Comparison of ENCODE assay signal across 8 cellular contexts in the genomic region with DNA sequence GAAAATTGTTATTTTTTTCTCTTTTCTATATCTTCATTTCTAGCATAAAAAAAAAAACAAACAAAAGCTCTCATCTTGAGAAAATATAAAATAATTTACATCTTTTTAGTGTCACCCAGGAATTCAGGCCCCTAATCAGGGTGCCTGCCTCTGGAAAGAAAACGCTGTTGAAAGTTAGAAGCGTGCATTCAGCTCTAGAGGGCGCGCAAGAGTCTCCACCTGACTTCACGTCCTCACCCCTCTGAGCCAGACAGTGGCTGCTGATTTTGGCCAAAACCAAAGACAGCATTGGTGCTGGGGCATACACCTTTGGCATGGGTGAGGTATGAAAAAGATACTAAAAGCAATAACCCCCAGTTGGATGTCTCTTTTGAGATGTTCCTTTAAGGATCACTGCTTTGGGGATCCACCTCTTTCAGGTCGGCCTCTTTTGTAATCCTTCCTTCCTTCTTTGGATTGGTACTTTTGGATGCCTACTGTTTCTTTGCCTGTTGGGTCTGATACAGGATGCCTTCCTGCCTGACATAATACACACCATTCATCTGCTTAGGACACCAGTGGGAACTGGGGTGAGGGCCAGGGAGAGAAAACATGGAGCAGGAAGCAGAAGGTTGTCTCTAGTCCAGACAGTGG.
DNase-seq lines count a peak whose midpoint lies in the region; ATAC-seq and TF ChIP-seq lines count a peak whose summit lies in the region.

No MANE protein-coding gene starts in this region.

- H3K9me3 ChIP-seq in Caco-2, result no peaks in the 10 kb centered on the region
- H3K9me3 ChIP-seq in PC-3 (ENCODE audit: low read length), result no peaks in the 10 kb centered on the region

- no peaks in the 10 kb centered on the region for H4K20me1 ChIP-seq in PC-3 (ENCODE audit: low read length)

- no peak overlapping the region for H3K27ac Mint-ChIP-seq in Caco-2 (ENCODE audit: unreplicated experiment)
- no peak overlapping the region for H3K27ac Mint-ChIP-seq in progenitor cell of endocrine pancreas

- no peak overlapping the region for H3K27ac ChIP-seq in PC-3 (ENCODE audit: low read length)

- POLR2A ChIA-PET in Caco-2 (lab: Charles Lee) (no interaction called here), PC-3 (lab: Charles Lee; ENCODE audit: unreplicated experiment) (interaction anchor here (0.6 kb wide), 1 partner anchor 823 kb away, joined by 3 read pairs; no protein-coding TSS in a partner anchor)

- H3K9ac ChIP-seq in PC-3 (ENCODE audit: low read length), result no peak overlapping the region

- CTCF ChIA-PET in Caco-2 (lab: Charles Lee), result no interaction called here
- CTCF ChIA-PET in PC-3 (lab: Charles Lee), result interaction anchor here (0.7 kb wide), 1 partner anchor 251 kb away, joined by 3 read pairs; no protein-coding TSS in a partner anchor

- H3K4me3 Mint-ChIP-seq in Caco-2 (ENCODE audit: unreplicated experiment) (no peak overlapping the region), progenitor cell of endocrine pancreas (ENCODE audit: low read depth) (no peak overlapping the region)

- BruUV-seq in Caco-2 (replicated peaks; lab: Mats Ljungman, UMichigan) (no TSS peak), PC-3 (replicated peaks; lab: Mats Ljungman, UMichigan) (no TSS peak)

- ATAC-seq in PC-3 (peak; percentile 76), HG03097 (IDR thresholded peaks at IDR 0.05; ENCODE audit: low FRiP score, unreplicated experiment) (no peak)

- TF ChIP-seq CTCF in Caco-2 (IDR thresholded peaks at IDR 0.05; ENCODE audit: insufficient read depth in 1 of 2, low read depth in 1 of 2, low read length in 1 of 2, severe bottlenecking in 1 of 2, unreplicated experiment in 1 of 2) (peak; percentile 52 to 55), PC-3 (conservative IDR thresholded peaks at IDR 0.05; ENCODE audit: low read depth, low read length) (peak; percentile 91), progenitor cell of endocrine pancreas (IDR thresholded peaks at IDR 0.05; ENCODE audit: unreplicated experiment) (peak; percentile 69)

- no peaks in the 10 kb centered on the region for H3K9me2 ChIP-seq in PC-3 (replicated peaks; ENCODE audit: low read length)

- no peaks in the 10 kb centered on the region for H3K79me2 ChIP-seq in PC-3 (ENCODE audit: low read length)

- H3K27me3 Mint-ChIP-seq in Caco-2 (ENCODE audit: insufficient read depth, unreplicated experiment) (no peaks in the 10 kb centered on the region), progenitor cell of endocrine pancreas (peaks cover 24% of the 10 kb centered on the region)

- H3K9me3 Mint-ChIP-seq in Caco-2 (ENCODE audit: unreplicated experiment) (no peaks in the 10 kb centered on the region), progenitor cell of endocrine pancreas (ENCODE audit: low read depth) (no peaks in the 10 kb centered on the region)

- no peaks in the 10 kb centered on the region for H3F3A ChIP-seq in PC-3 (ENCODE audit: low read length, unreplicated experiment)

- no peak overlapping the region for H3K4me3 ChIP-seq in Caco-2 (ENCODE audit: low read depth, low read length)
- no peak overlapping the region for H3K4me3 ChIP-seq in PC-3 (ENCODE audit: low read length)

- no peak overlapping the region for H2AFZ ChIP-seq in PC-3 (ENCODE audit: low read length)

- no peaks in the 10 kb centered on the region for H3K36me3 ChIP-seq in Caco-2 (ENCODE audit: control insufficient read depth, insufficient read depth, low read length)
- no peaks in the 10 kb centered on the region for H3K36me3 ChIP-seq in PC-3 (ENCODE audit: low read depth, low read length)

- intact Hi-C loops in Caco-2 (cut with micrococcal nuclease; ENCODE audit: unreplicated experiment) (loop anchor here (1.0 to 2.0 kb wide), 2 partner anchors 54 to 77 kb away; partner anchors contain the start of gene CHRM3), PC-3 (cut with micrococcal nuclease) (loop anchor here (1.0 to 5.0 kb wide), 2 partner anchors 347 to 589 kb away; no protein-coding TSS in a partner anchor)

- H3K27me3 ChIP-seq in Caco-2 (replicated peaks; ENCODE audit: control insufficient read depth, insufficient read depth, low read length) (no peaks in the 10 kb centered on the region), PC-3 (ENCODE audit: low read length) (no peaks in the 10 kb centered on the region)

- no peaks in the 10 kb centered on the region for H3K36me3 Mint-ChIP-seq in Caco-2 (ENCODE audit: insufficient read depth, unreplicated experiment)
- H3K36me3 Mint-ChIP-seq in progenitor cell of endocrine pancreas (ENCODE audit: insufficient read depth), result no peaks in the 10 kb centered on the region

- DNase-seq in Caco-2 (peak in 1 of 2 experiments; percentile 43), H4 (ENCODE audit: low spot score) (peak; percentile 21), PC-3 (peak; percentile 66), cerebellar cortex (ENCODE audit: low spot score) (peak; percentile 1), progenitor cell of endocrine pancreas (ENCODE audit: low spot score, unreplicated experiment) (peak; percentile 23), putamen (ENCODE audit: low spot score) (no peak), NCI-H1436 treated with DMSO at 0.1 percent for 48 hours (lab: John Stamatoyannopoulos, UW) (no peak)

- H3K4me1 ChIP-seq in Caco-2, result no peaks in the 10 kb centered on the region
- peaks cover 9% of the 10 kb centered on the region for H3K4me1 ChIP-seq in PC-3 (ENCODE audit: insufficient read depth, low read length)

- no peak overlapping the region for H3K4me2 ChIP-seq in PC-3 (ENCODE audit: low read length)

- H3K4me1 Mint-ChIP-seq in Caco-2 (ENCODE audit: low read depth, unreplicated experiment) (no peaks in the 10 kb centered on the region), progenitor cell of endocrine pancreas (ENCODE audit: low read depth) (no peaks in the 10 kb centered on the region)

Comparison
In these comparisons a context has a peak if more than half of its experiments do, and no peak if none do; other contexts are left out.
1. DNase-seq: peak in H4 (single experiment), PC-3 (single experiment), cerebellar cortex (single experiment) and progenitor cell of endocrine pancreas (single experiment); none in putamen (single experiment) and NCI-H1436 treated with DMSO at 0.1 percent for 48 hours (single experiment).
2. Peak in every context shown above with its lines, with median percentiles within 50 percentile points of each other: CTCF ChIP-seq.